In the genomic region with DNA sequence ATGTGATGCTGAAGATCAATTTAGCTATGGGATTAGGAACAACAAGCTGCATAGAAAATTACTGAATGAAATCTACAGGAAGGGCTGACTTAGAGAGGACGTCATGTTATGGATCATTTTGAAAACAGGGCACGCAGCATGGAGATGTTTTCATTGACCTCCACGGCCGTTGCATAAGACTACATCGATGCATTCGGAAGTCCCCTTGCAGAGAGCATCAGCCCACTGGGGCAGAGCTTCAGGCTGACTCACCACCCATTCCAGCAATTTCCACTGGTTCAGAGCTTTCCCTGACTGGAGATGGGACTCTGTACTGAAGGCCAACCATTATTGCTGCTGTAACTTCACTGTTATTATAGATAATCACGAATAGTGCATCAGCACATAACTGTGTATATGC, we compare ENCODE assay signal across 19 cellular contexts.
"Had no signal": no experiment of that assay in that cellular context is flagged by ENCODE, and none has a peak within 500 bp of the region (broad histone marks: within the 10 kb centered on the region; RNA-seq: fewer than 3 reads in every experiment).

No MANE protein-coding gene starts in this region.

- H3K27me3 Mint-ChIP-seq: activated CD4-positive, alpha-beta memory T cell treated with anti-CD3 and anti-CD28 coated beads, Interleukin-2, amount 10 ng/mL, durations not matched to agents 7 days and 5 days had no signal

- H3K4me3 Mint-ChIP-seq: activated CD4-positive, alpha-beta memory T cell treated with anti-CD3 and anti-CD28 coated beads, Interleukin-2, amount 10 ng/mL, durations not matched to agents 7 days and 5 days; activated CD4-positive, alpha-beta T cell treated with anti-CD3 and anti-CD28 coated beads for 36 hours; activated naive CD8-positive, alpha-beta T cell treated with anti-CD3 and anti-CD28 coated beads for 36 hours; endodermal cell; neural crest cell; stimulated activated effector memory CD8-positive, alpha-beta T cell treated with anti-CD3 and anti-CD28 coated beads, Interleukin-12 subunit alpha, Interleukin-12 subunit beta, amount 100 ng/mL, for 72 hours; T-helper 2 cell treated with Interferon-gamma antibody and Interleukin-4, amounts not matched to agents 5 μg/mL and 100 μg/mL, for 36 hours had no signal

- H3K4me1 ChIP-seq: esophagus muscularis mucosa, gastrocnemius medialis, uterus had no signal

- H3K36me3 ChIP-seq: esophagus muscularis mucosa, gastrocnemius medialis, ovary, tibial artery, uterus had no signal

- H3K27me3 ChIP-seq: esophagus muscularis mucosa, gastrocnemius medialis, ovary, tibial artery, uterus had no signal

- DNase-seq: activated CD4-positive, alpha-beta memory T cell treated with anti-CD3 and anti-CD28 coated beads, Interleukin-2, amount 10 ng/mL, durations not matched to agents 7 days and 5 days; activated CD4-positive, alpha-beta T cell treated with anti-CD3 and anti-CD28 coated beads for 36 hours; activated gamma-delta T cell; activated naive CD8-positive, alpha-beta T cell treated with anti-CD3 and anti-CD28 coated beads for 36 hours; activated T-cell treated with anti-CD3 and anti-CD28 coated beads, Interleukin-2, amount 50 U/mL, for 48 hours; aorta; cerebellar nuclear complex; dermis blood vessel endothelial cell; endodermal cell; gastrocnemius medialis; kidney; ovary; SW 1271; tibial artery; uterus had no signal

- H3K36me3 Mint-ChIP-seq: activated naive CD8-positive, alpha-beta T cell treated with anti-CD3 and anti-CD28 coated beads for 36 hours; stimulated activated effector memory CD8-positive, alpha-beta T cell treated with anti-CD3 and anti-CD28 coated beads, Interleukin-12 subunit alpha, Interleukin-12 subunit beta, amount 100 ng/mL, for 72 hours had no signal

- H3K27ac ChIP-seq: esophagus muscularis mucosa, gastrocnemius medialis, ovary, uterus had no signal

- ATAC-seq: activated CD4-positive, alpha-beta T cell treated with anti-CD3 and anti-CD28 coated beads for 36 hours; gastrocnemius medialis; stimulated activated effector memory CD8-positive, alpha-beta T cell treated with anti-CD3 and anti-CD28 coated beads, Interleukin-12 subunit alpha, Interleukin-12 subunit beta, amount 100 ng/mL, for 72 hours had no signal

- H3K9me3 Mint-ChIP-seq: activated CD4-positive, alpha-beta memory T cell treated with anti-CD3 and anti-CD28 coated beads, Interleukin-2, amount 10 ng/mL, durations not matched to agents 7 days and 5 days; activated naive CD8-positive, alpha-beta T cell treated with anti-CD3 and anti-CD28 coated beads for 36 hours; endodermal cell; neural crest cell; stimulated activated effector memory CD8-positive, alpha-beta T cell treated with anti-CD3 and anti-CD28 coated beads, Interleukin-12 subunit alpha, Interleukin-12 subunit beta, amount 100 ng/mL, for 72 hours; T-helper 2 cell treated with Interferon-gamma antibody and Interleukin-4, amounts not matched to agents 5 μg/mL and 100 μg/mL, for 36 hours had no signal

- H3K9me3 ChIP-seq: esophagus muscularis mucosa, gastrocnemius medialis, ovary, tibial artery, uterus had no signal

- H3K27ac Mint-ChIP-seq: activated CD4-positive, alpha-beta memory T cell treated with anti-CD3 and anti-CD28 coated beads, Interleukin-2, amount 10 ng/mL, durations not matched to agents 7 days and 5 days; activated CD4-positive, alpha-beta T cell treated with anti-CD3 and anti-CD28 coated beads for 36 hours; activated naive CD8-positive, alpha-beta T cell treated with anti-CD3 and anti-CD28 coated beads for 36 hours; endodermal cell; stimulated activated effector memory CD8-positive, alpha-beta T cell treated with anti-CD3 and anti-CD28 coated beads, Interleukin-12 subunit alpha, Interleukin-12 subunit beta, amount 100 ng/mL, for 72 hours; T-helper 2 cell treated with Interferon-gamma antibody and Interleukin-4, amounts not matched to agents 5 μg/mL and 100 μg/mL, for 36 hours had no signal

- FAIRE-seq: kidney had no signal

- H3K4me1 Mint-ChIP-seq: activated CD4-positive, alpha-beta memory T cell treated with anti-CD3 and anti-CD28 coated beads, Interleukin-2, amount 10 ng/mL, durations not matched to agents 7 days and 5 days; activated CD4-positive, alpha-beta T cell treated with anti-CD3 and anti-CD28 coated beads for 36 hours; activated naive CD8-positive, alpha-beta T cell treated with anti-CD3 and anti-CD28 coated beads for 36 hours; endodermal cell; neural crest cell; stimulated activated effector memory CD8-positive, alpha-beta T cell treated with anti-CD3 and anti-CD28 coated beads, Interleukin-12 subunit alpha, Interleukin-12 subunit beta, amount 100 ng/mL, for 72 hours had no signal

- H3K4me3 ChIP-seq: esophagus muscularis mucosa, gastrocnemius medialis, ovary, tibial artery, uterus had no signal
